Comparison of ENCODE assay signal across 8 cellular contexts in genomic region chr4:26410385-26411293, GRCh38.
DNase-seq lines count a peak whose midpoint lies in the region; ATAC-seq, FAIRE-seq and TF ChIP-seq lines count a peak whose summit lies in the region.

No MANE protein-coding gene starts in this region.

- intact Hi-C loops in CD4-positive, alpha-beta memory T cell (cut with micrococcal nuclease) = loop anchor here (1.0 to 5.0 kb wide), 8 partner anchors 80 to 600 kb away; no protein-coding TSS in a partner anchor
- intact Hi-C loops in testis (cut with DNase I; ENCODE audit: low total_unique reads) = no loop called here

- FAIRE-seq in islet of Langerhans (lab: Jason Lieb, UNC) = peak; percentile 100

- TF ChIP-seq CTCF in brain (conservative IDR thresholded peaks at IDR 0.05) (peak; percentile 78 to 85), testis (IDR thresholded peaks at IDR 0.05) (peak; percentile 41 to 61 (median 61))

- H3K27me3 ChIP-seq in CD4-positive, alpha-beta memory T cell (ENCODE audit: insufficient read depth, low read length) = no peaks in the 10 kb centered on the region
- no peaks in the 10 kb centered on the region for H3K27me3 ChIP-seq in testis

- H3K36me3 Mint-ChIP-seq in CD4-positive, alpha-beta memory T cell = peaks cover 29 to 35% of the 10 kb centered on the region in 2 donors
- H3K36me3 Mint-ChIP-seq in brain = peaks cover 65% of the 10 kb centered on the region

- ATAC-seq in GM18498 (IDR thresholded peaks at IDR 0.05; ENCODE audit: unreplicated experiment) (peak; percentile 71), HG03439 (IDR thresholded peaks at IDR 0.05; ENCODE audit: unreplicated experiment) (peak; percentile 58)

- no peaks in the 10 kb centered on the region for H3K27me3 Mint-ChIP-seq in CD4-positive, alpha-beta memory T cell
- no peaks in the 10 kb centered on the region for H3K27me3 Mint-ChIP-seq in brain

- peaks cover 3 to 17% (median 8%) of the 10 kb centered on the region in 8 donors for H3K9me3 Mint-ChIP-seq in CD4-positive, alpha-beta memory T cell
- peaks cover 9 to 13% (median 10%) of the 10 kb centered on the region in 5 experiments for H3K9me3 Mint-ChIP-seq in brain

- peaks cover 12% of the 10 kb centered on the region for H3K36me3 ChIP-seq in CD4-positive, alpha-beta memory T cell (ENCODE audit: insufficient read depth, low read length)
- H3K36me3 ChIP-seq in testis (ENCODE audit: low read depth, missing control alignments) = no peaks in the 10 kb centered on the region

- peak in 4 of 5 donors; percentile 51 to 63 (median 58) for DNase-seq in CD4-positive, alpha-beta memory T cell
- DNase-seq in NCI-H82 (lab: John Stamatoyannopoulos, UW) = peak; percentile 62
- peak; percentile 30 for DNase-seq in testis
- DNase-seq in cortex of kidney (lab: John Stamatoyannopoulos, UW) = no peak

- CTCF ChIA-PET in CD4-positive, alpha-beta memory T cell (lab: Charles Lee; ENCODE audit: partially characterized antibody) = interaction anchor here (0.8 to 12.1 kb wide), 27 partner anchors 9 to 597 kb away, joined by 3 to 300 read pairs (median 5); no protein-coding TSS in a partner anchor

- TF ChIP-seq POLR2A in testis (IDR thresholded peaks at IDR 0.05) = no peak

- H3K27ac ChIP-seq in CD4-positive, alpha-beta memory T cell (ENCODE audit: low read depth, low read length) = no peak overlapping the region
- H3K27ac ChIP-seq in testis = no peak overlapping the region

- POLR2A ChIA-PET in CD4-positive, alpha-beta memory T cell (lab: Charles Lee; ENCODE audit: partially characterized antibody) = interaction anchor here (0.7 to 1.1 kb wide), 2 partner anchors 328 to 485 kb away, joined by 3 to 4 read pairs; no protein-coding TSS in a partner anchor

- H3K27ac Mint-ChIP-seq in CD4-positive, alpha-beta memory T cell = no peak overlapping the region
- peak overlapping the region in 4 of 5 experiments; percentile 2 to 75 (median 50) for H3K27ac Mint-ChIP-seq in brain

- WGBS in testis, 2 donors = 17 to 34% methylated on average over 2 of the region's 2 CpGs

- H3K4me3 Mint-ChIP-seq in CD4-positive, alpha-beta memory T cell = no peak overlapping the region
- no peak overlapping the region for H3K4me3 Mint-ChIP-seq in brain

- peaks cover 0 to 3% (median 0%) of the 10 kb centered on the region in 4 donors for H3K4me1 Mint-ChIP-seq in CD4-positive, alpha-beta memory T cell
- H3K4me1 Mint-ChIP-seq in brain = peaks cover 60% of the 10 kb centered on the region

- peaks cover 0 to 9% of the 10 kb centered on the region in 2 donors for H3K9me3 ChIP-seq in CD4-positive, alpha-beta memory T cell (ENCODE audit: control insufficient read depth in 1 of 2, low read length in 2 of 2)
- no peaks in the 10 kb centered on the region for H3K9me3 ChIP-seq in testis

- H3K4me3 ChIP-seq in CD4-positive, alpha-beta memory T cell (ENCODE audit: low read length in 2 of 2) = no peak overlapping the region
- no peak overlapping the region for H3K4me3 ChIP-seq in testis

- H3K4me1 ChIP-seq in CD4-positive, alpha-beta memory T cell (ENCODE audit: insufficient read depth, low read length) = no peaks in the 10 kb centered on the region
- H3K4me1 ChIP-seq in testis = no peaks in the 10 kb centered on the region

Comparison
In these comparisons a context has a peak if more than half of its experiments do, and no peak if none do; other contexts are left out.
1. H3K27ac Mint-ChIP-seq: peak in brain (4 of 5); none in CD4-positive, alpha-beta memory T cell (0 of 7).